Comparison of ENCODE assay signal across 1 cellular context in the genomic region with DNA sequence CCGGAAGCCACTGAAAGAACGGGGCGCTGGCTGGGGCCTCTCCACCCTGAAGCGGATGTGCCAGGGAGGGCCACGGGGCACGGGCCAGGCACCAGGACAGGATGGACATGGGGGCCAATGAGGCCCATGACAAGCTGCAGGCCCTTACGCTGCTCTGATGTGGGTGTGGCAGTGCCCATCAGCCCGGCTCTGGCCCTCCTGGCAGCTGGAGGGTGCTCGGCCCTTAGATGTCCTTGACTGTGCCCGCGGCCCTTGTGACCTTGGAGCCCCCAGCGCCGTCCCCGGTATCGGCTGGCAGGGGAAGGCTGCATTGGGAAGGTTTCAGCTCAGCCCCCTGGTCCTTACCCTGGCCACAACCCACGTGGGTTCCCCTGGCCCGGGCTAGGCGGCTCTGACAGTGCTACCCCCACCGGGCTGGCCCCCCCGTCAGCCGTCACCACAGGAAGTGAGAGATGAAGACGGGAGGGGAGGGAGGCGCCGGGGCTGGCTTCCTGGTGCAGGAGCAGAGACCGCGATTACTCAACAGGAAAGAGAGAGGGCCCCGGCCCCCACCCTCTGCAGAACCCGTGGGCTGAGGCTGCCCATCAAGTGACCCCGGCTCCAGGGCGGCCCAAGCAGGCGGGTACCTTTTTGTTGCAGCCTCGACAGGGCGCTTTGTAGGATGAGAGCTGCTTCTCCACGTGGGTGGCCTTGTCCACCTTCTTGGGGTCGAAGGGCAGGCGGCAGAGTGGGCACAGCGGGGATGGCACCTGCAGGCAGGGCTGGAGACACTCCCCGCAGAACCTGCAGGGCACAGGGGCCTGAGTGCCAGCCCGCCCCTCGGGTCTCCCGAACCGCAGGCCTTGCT.
TF ChIP-seq lines count a peak whose summit lies in the region.

No MANE protein-coding gene starts in this region.

TF ChIP-seq in HepG2, 621 proteins besides CTCF, POLR2A, EP300 and RAD21 (continued from another document and continues in another):
- TF ChIP-seq, protein P1, sequence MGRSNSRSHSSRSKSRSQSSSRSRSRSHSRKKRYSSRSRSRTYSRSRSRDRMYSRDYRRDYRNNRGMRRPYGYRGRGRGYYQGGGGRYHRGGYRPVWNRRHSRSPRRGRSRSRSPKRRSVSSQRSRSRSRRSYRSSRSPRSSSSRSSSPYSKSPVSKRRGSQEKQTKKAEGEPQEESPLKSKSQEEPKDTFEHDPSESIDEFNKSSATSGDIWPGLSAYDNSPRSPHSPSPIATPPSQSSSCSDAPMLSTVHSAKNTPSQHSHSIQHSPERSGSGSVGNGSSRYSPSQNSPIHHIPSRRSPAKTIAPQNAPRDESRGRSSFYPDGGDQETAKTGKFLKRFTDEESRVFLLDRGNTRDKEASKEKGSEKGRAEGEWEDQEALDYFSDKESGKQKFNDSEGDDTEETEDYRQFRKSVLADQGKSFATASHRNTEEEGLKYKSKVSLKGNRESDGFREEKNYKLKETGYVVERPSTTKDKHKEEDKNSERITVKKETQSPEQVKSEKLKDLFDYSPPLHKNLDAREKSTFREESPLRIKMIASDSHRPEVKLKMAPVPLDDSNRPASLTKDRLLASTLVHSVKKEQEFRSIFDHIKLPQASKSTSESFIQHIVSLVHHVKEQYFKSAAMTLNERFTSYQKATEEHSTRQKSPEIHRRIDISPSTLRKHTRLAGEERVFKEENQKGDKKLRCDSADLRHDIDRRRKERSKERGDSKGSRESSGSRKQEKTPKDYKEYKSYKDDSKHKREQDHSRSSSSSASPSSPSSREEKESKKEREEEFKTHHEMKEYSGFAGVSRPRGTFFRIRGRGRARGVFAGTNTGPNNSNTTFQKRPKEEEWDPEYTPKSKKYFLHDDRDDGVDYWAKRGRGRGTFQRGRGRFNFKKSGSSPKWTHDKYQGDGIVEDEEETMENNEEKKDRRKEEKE (IDR thresholded peaks at IDR 0.05): no peak
- TF ChIP-seq ZKSCAN5 (CRISPR knock-in tag; IDR thresholded peaks at IDR 0.05) (no peak; the same call in 1 of the 2 replicates), TBX2 (CRISPR knock-in tag; IDR thresholded peaks at IDR 0.05; ENCODE audit: borderline replicate concordance) (peak; percentile 79; the same call in 1 of the 2 replicates), SPEN (CRISPR knock-in tag; IDR thresholded peaks at IDR 0.05; ENCODE audit: low read depth) (peak; percentile 92), ZNF543 (CRISPR knock-in tag; IDR thresholded peaks at IDR 0.05) (peak; percentile 77), ZNF83 (CRISPR knock-in tag; IDR thresholded peaks at IDR 0.05; ENCODE audit: borderline replicate concordance) (no peak), SAP130 (CRISPR knock-in tag; IDR thresholded peaks at IDR 0.05; ENCODE audit: low read depth) (peak; percentile 100), FOXP1 (IDR thresholded peaks at IDR 0.05) (no peak), FOXP1 (CRISPR knock-in tag; IDR thresholded peaks at IDR 0.05) (peak; percentile 47), KMT2A (CRISPR knock-in tag; IDR thresholded peaks at IDR 0.05) (peak; percentile 82), CREB3 (CRISPR knock-in tag; IDR thresholded peaks at IDR 0.05) (no peak), RARA (CRISPR knock-in tag; IDR thresholded peaks at IDR 0.05) (peak; percentile 85), ZNF703 (CRISPR knock-in tag; IDR thresholded peaks at IDR 0.05; ENCODE audit: borderline replicate concordance) (no peak), ZNF879 (CRISPR knock-in tag; IDR thresholded peaks at IDR 0.05) (no peak), ZBTB38 (CRISPR knock-in tag; IDR thresholded peaks at IDR 0.05) (peak; percentile 88), CCAR2 (optimal IDR thresholded peaks at IDR 0.05; ENCODE audit: low read depth, low read length) (no peak), ZFY (CRISPR knock-in tag; IDR thresholded peaks at IDR 0.05) (peak; percentile 34; the same call in 1 of the 2 replicates), AHR (CRISPR knock-in tag; IDR thresholded peaks at IDR 0.05) (0 out of 2 replicates have a peak, but pooled peaks have one; percentile 50), CAMTA2 (CRISPR knock-in tag; IDR thresholded peaks at IDR 0.05; ENCODE audit: borderline replicate concordance) (0 out of 2 replicates have a peak, but pooled peaks have one; percentile 76), RNF2 (conservative IDR thresholded peaks at IDR 0.05; ENCODE audit: low read depth) (0 out of 2 replicates have a peak, but pooled peaks have one; percentile 19), THYN1 (CRISPR knock-in tag; IDR thresholded peaks at IDR 0.05; ENCODE audit: borderline replicate concordance, low read depth) (no peak), ZSCAN12 (CRISPR knock-in tag; IDR thresholded peaks at IDR 0.05) (no peak), KIAA2018 (CRISPR knock-in tag; IDR thresholded peaks at IDR 0.05; ENCODE audit: borderline replicate concordance) (no peak), TARDBP (CRISPR knock-in tag; IDR thresholded peaks at IDR 0.05) (peak; percentile 93)
- TF ChIP-seq, protein P2, sequence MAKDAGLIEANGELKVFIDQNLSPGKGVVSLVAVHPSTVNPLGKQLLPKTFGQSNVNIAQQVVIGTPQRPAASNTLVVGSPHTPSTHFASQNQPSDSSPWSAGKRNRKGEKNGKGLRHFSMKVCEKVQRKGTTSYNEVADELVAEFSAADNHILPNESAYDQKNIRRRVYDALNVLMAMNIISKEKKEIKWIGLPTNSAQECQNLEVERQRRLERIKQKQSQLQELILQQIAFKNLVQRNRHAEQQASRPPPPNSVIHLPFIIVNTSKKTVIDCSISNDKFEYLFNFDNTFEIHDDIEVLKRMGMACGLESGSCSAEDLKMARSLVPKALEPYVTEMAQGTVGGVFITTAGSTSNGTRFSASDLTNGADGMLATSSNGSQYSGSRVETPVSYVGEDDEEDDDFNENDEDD (CRISPR knock-in tag; IDR thresholded peaks at IDR 0.05; ENCODE audit: borderline replicate concordance): peak; percentile 57; the same call in 1 of the 2 replicates
- TF ChIP-seq, protein P3, sequence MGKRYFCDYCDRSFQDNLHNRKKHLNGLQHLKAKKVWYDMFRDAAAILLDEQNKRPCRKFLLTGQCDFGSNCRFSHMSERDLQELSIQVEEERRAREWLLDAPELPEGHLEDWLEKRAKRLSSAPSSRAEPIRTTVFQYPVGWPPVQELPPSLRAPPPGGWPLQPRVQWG (CRISPR knock-in tag; IDR thresholded peaks at IDR 0.05; ENCODE audit: borderline replicate concordance, low read depth): no peak
- TF ChIP-seq, protein P4, sequence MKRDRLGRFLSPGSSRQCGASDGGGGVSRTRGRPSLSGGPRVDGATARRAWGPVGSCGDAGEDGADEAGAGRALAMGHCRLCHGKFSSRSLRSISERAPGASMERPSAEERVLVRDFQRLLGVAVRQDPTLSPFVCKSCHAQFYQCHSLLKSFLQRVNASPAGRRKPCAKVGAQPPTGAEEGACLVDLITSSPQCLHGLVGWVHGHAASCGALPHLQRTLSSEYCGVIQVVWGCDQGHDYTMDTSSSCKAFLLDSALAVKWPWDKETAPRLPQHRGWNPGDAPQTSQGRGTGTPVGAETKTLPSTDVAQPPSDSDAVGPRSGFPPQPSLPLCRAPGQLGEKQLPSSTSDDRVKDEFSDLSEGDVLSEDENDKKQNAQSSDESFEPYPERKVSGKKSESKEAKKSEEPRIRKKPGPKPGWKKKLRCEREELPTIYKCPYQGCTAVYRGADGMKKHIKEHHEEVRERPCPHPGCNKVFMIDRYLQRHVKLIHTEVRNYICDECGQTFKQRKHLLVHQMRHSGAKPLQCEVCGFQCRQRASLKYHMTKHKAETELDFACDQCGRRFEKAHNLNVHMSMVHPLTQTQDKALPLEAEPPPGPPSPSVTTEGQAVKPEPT (CRISPR knock-in tag; IDR thresholded peaks at IDR 0.05; ENCODE audit: low read depth): no peak
- TF ChIP-seq, protein P5, sequence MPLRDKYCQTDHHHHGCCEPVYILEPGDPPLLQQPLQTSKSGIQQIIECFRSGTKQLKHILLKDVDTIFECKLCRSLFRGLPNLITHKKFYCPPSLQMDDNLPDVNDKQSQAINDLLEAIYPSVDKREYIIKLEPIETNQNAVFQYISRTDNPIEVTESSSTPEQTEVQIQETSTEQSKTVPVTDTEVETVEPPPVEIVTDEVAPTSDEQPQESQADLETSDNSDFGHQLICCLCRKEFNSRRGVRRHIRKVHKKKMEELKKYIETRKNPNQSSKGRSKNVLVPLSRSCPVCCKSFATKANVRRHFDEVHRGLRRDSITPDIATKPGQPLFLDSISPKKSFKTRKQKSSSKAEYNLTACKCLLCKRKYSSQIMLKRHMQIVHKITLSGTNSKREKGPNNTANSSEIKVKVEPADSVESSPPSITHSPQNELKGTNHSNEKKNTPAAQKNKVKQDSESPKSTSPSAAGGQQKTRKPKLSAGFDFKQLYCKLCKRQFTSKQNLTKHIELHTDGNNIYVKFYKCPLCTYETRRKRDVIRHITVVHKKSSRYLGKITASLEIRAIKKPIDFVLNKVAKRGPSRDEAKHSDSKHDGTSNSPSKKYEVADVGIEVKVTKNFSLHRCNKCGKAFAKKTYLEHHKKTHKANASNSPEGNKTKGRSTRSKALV (CRISPR knock-in tag; IDR thresholded peaks at IDR 0.05): no peak
- TF ChIP-seq, protein P6, sequence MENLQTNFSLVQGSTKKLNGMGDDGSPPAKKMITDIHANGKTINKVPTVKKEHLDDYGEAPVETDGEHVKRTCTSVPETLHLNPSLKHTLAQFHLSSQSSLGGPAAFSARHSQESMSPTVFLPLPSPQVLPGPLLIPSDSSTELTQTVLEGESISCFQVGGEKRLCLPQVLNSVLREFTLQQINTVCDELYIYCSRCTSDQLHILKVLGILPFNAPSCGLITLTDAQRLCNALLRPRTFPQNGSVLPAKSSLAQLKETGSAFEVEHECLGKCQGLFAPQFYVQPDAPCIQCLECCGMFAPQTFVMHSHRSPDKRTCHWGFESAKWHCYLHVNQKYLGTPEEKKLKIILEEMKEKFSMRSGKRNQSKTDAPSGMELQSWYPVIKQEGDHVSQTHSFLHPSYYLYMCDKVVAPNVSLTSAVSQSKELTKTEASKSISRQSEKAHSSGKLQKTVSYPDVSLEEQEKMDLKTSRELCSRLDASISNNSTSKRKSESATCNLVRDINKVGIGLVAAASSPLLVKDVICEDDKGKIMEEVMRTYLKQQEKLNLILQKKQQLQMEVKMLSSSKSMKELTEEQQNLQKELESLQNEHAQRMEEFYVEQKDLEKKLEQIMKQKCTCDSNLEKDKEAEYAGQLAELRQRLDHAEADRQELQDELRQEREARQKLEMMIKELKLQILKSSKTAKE (CRISPR knock-in tag; IDR thresholded peaks at IDR 0.05; ENCODE audit: borderline replicate concordance): no peak; the same call in 1 of the 2 replicates
